1 cellular context compared by ENCODE assay signal in genomic region chr3:184174646-184175492, GRCh38.
TF ChIP-seq lines count a peak whose summit lies in the region.

Gene AP2M1, plus strand, starts transcription at chr3:184174855. Its CDS starts 2,139 bp downstream, at chr3:184176994.

TF ChIP-seq in GM23338, 12 proteins besides CTCF, POLR2A, EP300 and RAD21 (continued from another document):
- no peak for TF ChIP-seq REST (IDR thresholded peaks at IDR 0.05; ENCODE audit: unreplicated experiment)
